19 cellular contexts compared by ENCODE assay signal in the genomic region with DNA sequence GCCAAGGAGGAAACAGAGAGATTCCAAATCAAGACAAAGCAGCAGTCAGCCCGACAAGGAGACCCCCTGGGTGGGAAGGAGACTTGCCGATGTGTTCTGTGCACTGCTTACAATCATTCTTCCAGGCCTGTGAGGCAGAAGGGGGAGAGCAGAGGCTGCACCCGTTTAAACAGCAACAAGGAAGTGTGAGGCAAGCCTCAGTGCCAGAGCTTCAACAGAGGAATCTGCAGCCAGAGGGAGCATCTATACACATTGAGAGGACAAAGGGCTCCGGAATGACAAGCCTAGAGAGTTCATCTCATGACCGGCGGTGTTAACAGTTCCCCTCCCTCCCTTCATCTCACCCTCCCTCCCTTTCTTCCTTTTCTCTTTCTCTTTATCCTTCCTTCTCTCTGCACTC.
DNase-seq lines count a peak whose midpoint lies in the region; ATAC-seq and TF ChIP-seq lines count a peak whose summit lies in the region.
"Had no signal": no experiment of that assay in that cellular context is flagged by ENCODE, and none has a peak within 500 bp of the region (broad histone marks: within the 10 kb centered on the region; RNA-seq: fewer than 3 reads in every experiment).

No MANE protein-coding gene starts in this region.

- H3K36me3 ChIP-seq in HUES64 (ENCODE audit: insufficient read depth, low read length): no peaks in the 10 kb centered on the region
- no peaks in the 10 kb centered on the region for H3K36me3 ChIP-seq in left ventricle myocardium inferior
- H3K36me3 ChIP-seq in mesendoderm (ENCODE audit: control insufficient read depth, insufficient read depth, low read length): no peaks in the 10 kb centered on the region

- H3K4me1 ChIP-seq in HUES64 (ENCODE audit: insufficient read depth, low read length): peaks cover 8% of the 10 kb centered on the region
- H3K4me1 ChIP-seq in left ventricle myocardium inferior: peaks cover 28% of the 10 kb centered on the region
- peaks cover 3% of the 10 kb centered on the region for H3K4me1 ChIP-seq in mesendoderm (ENCODE audit: control insufficient read depth, low read depth, low read length)
- H3K4me1 ChIP-seq: body of pancreas had no signal

- peak; percentile 41 for TF ChIP-seq CTCF in left ventricle myocardium inferior (IDR thresholded peaks at IDR 0.05; ENCODE audit: borderline replicate concordance)

- H3K9me3 ChIP-seq in HUES64 (ENCODE audit: insufficient read depth, low read depth, low read length): peaks cover 6% of the 10 kb centered on the region; the same call in 1 of the 2 replicates
- H3K9me3 ChIP-seq in left ventricle myocardium inferior (replicated peaks): peaks cover 7% of the 10 kb centered on the region

- ATAC-seq in GM19324 (IDR thresholded peaks at IDR 0.05; ENCODE audit: low FRiP score, unreplicated experiment): no peak
- ATAC-seq: body of pancreas; K562; stimulated activated effector memory CD8-positive, alpha-beta T cell treated with anti-CD3 and anti-CD28 coated beads, Interleukin-12 subunit alpha, Interleukin-12 subunit beta, amount 100 ng/mL, for 72 hours had no signal

- no peak overlapping the region for H2BK15ac ChIP-seq in mesendoderm (replicated peaks; ENCODE audit: low read depth)

- no peak overlapping the region for H2BK5ac ChIP-seq in mesendoderm (ENCODE audit: low read length)

- no peaks in the 10 kb centered on the region for H3K79me2 ChIP-seq in mesendoderm (ENCODE audit: control insufficient read depth, insufficient read depth, low read length)

- intact Hi-C loops in left ventricle myocardium inferior (cut with micrococcal nuclease): no loop called here

- no peaks in the 10 kb centered on the region for H3K27me3 ChIP-seq in HUES64 (ENCODE audit: insufficient read depth, low read length)
- peaks cover under 1% of the 10 kb centered on the region for H3K27me3 ChIP-seq in left ventricle myocardium inferior (ENCODE audit: low read depth)
- no peaks in the 10 kb centered on the region for H3K27me3 ChIP-seq in mesendoderm (ENCODE audit: insufficient read depth, low read length, poor library complexity)
- H3K27me3 ChIP-seq: body of pancreas had no signal

- DNase-seq in ELF-1 (ENCODE audit: low read depth, low spot score) (peak; percentile 80), left ventricle myocardium inferior (no peak), mesendoderm (peak; percentile 87), NCI-H2196 treated with DMSO at 0.1 percent for 48 hours (lab: John Stamatoyannopoulos, UW; ENCODE audit: unreplicated experiment) (no peak)
- DNase-seq in stimulated activated CD4-positive, alpha-beta T cell treated with anti-CD3 and anti-CD28 coated beads, Interleukin-1b, Interleukin-23, amount 100 ng/mL, for 48 hours: no peak
- DNase-seq: ACHN; activated CD4-positive, alpha-beta T cell treated with anti-CD3 and anti-CD28 coated beads for 4 hours; activated T-cell treated with anti-CD3 and anti-CD28 coated beads, Interleukin-2, amount 50 U/mL, for 24 hours; body of pancreas; NCI-H1436 treated with DMSO at 0.1 percent for 48 hours; NCI-H524; small intestine; T-helper 2 cell had no signal

- H3K4me2 ChIP-seq in mesendoderm (ENCODE audit: low read length): no peak overlapping the region

- no peak overlapping the region for H3K23ac ChIP-seq in mesendoderm (ENCODE audit: low read length)

- 7% methylated on average over 6 of the region's 6 CpGs for WGBS in HUES64
- WGBS in mesendoderm (ENCODE audit: extremely low coverage, insufficient coverage, low lambda C conversion rate): no CpG with 5 or more reads among the region's 6 CpGs

- H3K18ac ChIP-seq in mesendoderm (ENCODE audit: low read length): no peak overlapping the region

- H2BK120ac ChIP-seq in mesendoderm (ENCODE audit: low read depth, low read length): no peak overlapping the region

- H2AK5ac ChIP-seq in mesendoderm (ENCODE audit: low read length): no peak overlapping the region

- peak overlapping the region; percentile 65 for H3K56ac ChIP-seq in mesendoderm (ENCODE audit: low read length)

- H3K27ac ChIP-seq in HUES64 (ENCODE audit: low read depth, low read length) (no peak overlapping the region), left ventricle myocardium inferior (replicated peaks) (no peak overlapping the region), mesendoderm (ENCODE audit: low read depth, low read length) (no peak overlapping the region)
- H3K27ac ChIP-seq: body of pancreas, epithelial cell of prostate, SK-N-MC had no signal

- H3K4me3 ChIP-seq in HUES64 (ENCODE audit: low read length) (peak overlapping the region; percentile 13; the same call in 1 of the 2 replicates), left ventricle myocardium inferior (no peak overlapping the region), mesendoderm (ENCODE audit: low read length) (no peak overlapping the region)
- H3K4me3 ChIP-seq: body of pancreas, K562, SK-N-MC had no signal

- no peak overlapping the region for H4K5ac ChIP-seq in mesendoderm (ENCODE audit: low read length)

- H3K79me1 ChIP-seq in mesendoderm (ENCODE audit: low read length): no peaks in the 10 kb centered on the region

- H3K9ac ChIP-seq in HUES64 (ENCODE audit: low read depth, low read length) (0 out of 2 replicates have a peak overlapping the region, but pooled peaks have one; percentile 27), mesendoderm (ENCODE audit: low read length) (no peak overlapping the region)

- no peak overlapping the region for H4K8ac ChIP-seq in mesendoderm (ENCODE audit: low read depth, low read length)

- H3K4ac ChIP-seq in mesendoderm (ENCODE audit: low read depth, low read length): no peak overlapping the region

Comparison
In these comparisons a context has a peak if more than half of its experiments do, and no peak if none do; other contexts are left out.
1. DNase-seq: peak in ELF-1 (single experiment) and mesendoderm (single experiment); none in left ventricle myocardium inferior (single experiment), stimulated activated CD4-positive, alpha-beta T cell treated with anti-CD3 and anti-CD28 coated beads, Interleukin-1b, Interleukin-23, amount 100 ng/mL, for 48 hours (single experiment) and NCI-H2196 treated with DMSO at 0.1 percent for 48 hours (single experiment).